9 cellular contexts compared by ENCODE assay signal in the genomic region with DNA sequence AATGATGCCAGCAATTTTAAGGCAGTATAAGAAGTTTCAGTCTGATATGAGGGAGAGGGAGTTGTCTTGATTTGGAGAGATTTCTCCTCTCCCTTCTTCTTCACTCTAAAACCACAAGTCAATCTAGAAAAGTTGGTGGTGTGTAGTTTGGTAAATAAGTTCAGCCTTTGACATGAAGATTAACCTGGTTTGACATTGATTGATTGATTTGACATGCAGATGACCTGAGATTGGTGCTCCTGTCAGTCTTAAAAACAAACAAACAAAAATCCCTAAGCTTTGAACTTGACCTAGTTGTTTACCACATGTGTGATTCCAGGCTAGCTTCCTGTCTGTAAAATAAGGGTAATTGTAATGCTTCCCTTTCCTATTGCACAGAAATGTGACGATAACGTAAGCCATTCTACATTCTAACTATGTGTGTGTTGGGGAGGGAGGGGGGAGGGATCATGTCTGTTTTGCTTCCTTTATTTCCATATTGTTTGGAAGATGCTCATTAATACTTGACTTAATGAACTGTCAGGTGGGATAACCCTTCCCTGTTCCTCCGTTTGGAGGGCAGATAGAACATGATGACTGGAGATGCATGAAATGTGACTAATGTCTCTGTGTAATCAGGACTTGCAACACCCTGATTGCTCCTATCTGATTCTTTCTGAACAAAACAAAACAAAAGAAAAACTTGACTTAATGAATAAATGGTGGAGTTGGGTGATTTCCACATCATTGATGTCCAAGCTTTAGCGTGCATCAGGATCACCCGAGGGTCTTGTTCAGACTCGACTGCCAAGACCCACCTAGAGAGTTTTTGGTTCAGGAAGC.
A peak's percentile ranks its signal among the peaks of the same experiment; 100 is the strongest.
DNase-seq lines count a peak whose midpoint lies in the region; ATAC-seq and TF ChIP-seq lines count a peak whose summit lies in the region.
"Had no signal": no experiment of that assay in that cellular context is flagged by ENCODE, and none has a peak within 500 bp of the region (broad histone marks: within the 10 kb centered on the region; RNA-seq: fewer than 3 reads in every experiment).

No MANE protein-coding gene starts in this region.

- H3K4me1 Mint-ChIP-seq in chondrocyte (ENCODE audit: low read depth) (peaks cover 14% of the 10 kb centered on the region), neural crest cell (peaks cover 6% of the 10 kb centered on the region)

- ATAC-seq in HG03439 (IDR thresholded peaks at IDR 0.05; ENCODE audit: unreplicated experiment) (no peak), GM21515 (IDR thresholded peaks at IDR 0.05; ENCODE audit: unreplicated experiment) (no peak), GM19397 (IDR thresholded peaks at IDR 0.05; ENCODE audit: unreplicated experiment) (no peak)

- H3K27ac ChIP-seq in DOHH2 (ENCODE audit: low read depth, low read length): peak overlapping the region; percentile 13; the same call in 1 of the 2 replicates
- H3K27ac ChIP-seq: SK-N-MC had no signal

- peaks cover 2% of the 10 kb centered on the region for H3K36me3 Mint-ChIP-seq in chondrocyte (ENCODE audit: low read depth)
- no peaks in the 10 kb centered on the region for H3K36me3 Mint-ChIP-seq in neural crest cell (ENCODE audit: low read depth)

- H3K4me3 Mint-ChIP-seq in chondrocyte (ENCODE audit: unreplicated experiment) (peak overlapping the region; percentile 50), neural crest cell (peak overlapping the region; percentile 39)

- TF ChIP-seq CTCF in DOHH2 (IDR thresholded peaks at IDR 0.05; ENCODE audit: low read depth, low read length, poor library complexity, severe bottlenecking) (no peak), chondrocyte (IDR thresholded peaks at IDR 0.05) (no peak), neural crest cell (conservative IDR thresholded peaks at IDR 0.05) (no peak)

- H3K79me2 ChIP-seq in DOHH2 (ENCODE audit: control insufficient read depth, low read length): no peaks in the 10 kb centered on the region

- H3K27me3 ChIP-seq in DOHH2 (ENCODE audit: control insufficient read depth, low read length): no peaks in the 10 kb centered on the region

- peaks cover 6% of the 10 kb centered on the region for H3F3A ChIP-seq in DOHH2 (ENCODE audit: control insufficient read depth, insufficient read depth)

- no peak overlapping the region for H3K27ac Mint-ChIP-seq in chondrocyte (ENCODE audit: unreplicated experiment)
- H3K27ac Mint-ChIP-seq in neural crest cell (ENCODE audit: unreplicated experiment): no peak overlapping the region

- DNase-seq in NCI-H748 treated with DMSO at 0.1 percent for 48 hours (lab: John Stamatoyannopoulos, UW) (peak; percentile 9), chondrocyte (ENCODE audit: low spot score) (no peak), neural crest cell (ENCODE audit: low read depth, low spot score) (no peak), Kasumi-1 (lab: John Stamatoyannopoulos, UW) (no peak)

- H4K20me1 ChIP-seq in DOHH2 (ENCODE audit: control insufficient read depth, insufficient read depth, low read depth, low read length): no peaks in the 10 kb centered on the region

- H3K9me2 ChIP-seq in DOHH2 (replicated peaks; ENCODE audit: control insufficient read depth, low read length): no peaks in the 10 kb centered on the region

- H3K9me3 Mint-ChIP-seq in chondrocyte (ENCODE audit: low read depth): no peaks in the 10 kb centered on the region
- no peaks in the 10 kb centered on the region for H3K9me3 Mint-ChIP-seq in neural crest cell

- H3K4me3 ChIP-seq in DOHH2 (ENCODE audit: low read length): peak overlapping the region; percentile 26
- H3K4me3 ChIP-seq: SK-N-MC had no signal

- peak overlapping the region; percentile 62 for H3K4me2 ChIP-seq in DOHH2 (ENCODE audit: low read length)

- peaks cover 13% of the 10 kb centered on the region for H3K9me3 ChIP-seq in DOHH2 (ENCODE audit: control insufficient read depth, insufficient read depth, low read length)

- 0 out of 2 replicates have a peak, but pooled peaks cover 2% of the 10 kb centered on the region for H3K36me3 ChIP-seq in DOHH2 (ENCODE audit: control insufficient read depth, low read length)

- H3K27me3 Mint-ChIP-seq in chondrocyte (ENCODE audit: low read depth) (peaks cover 19% of the 10 kb centered on the region), neural crest cell (ENCODE audit: low read depth) (peaks cover 40% of the 10 kb centered on the region)

- peaks cover 55% of the 10 kb centered on the region for H3K4me1 ChIP-seq in DOHH2 (ENCODE audit: control insufficient read depth, low read length)
